Comparison of ENCODE assay signal across 8 cellular contexts in the genomic region with DNA sequence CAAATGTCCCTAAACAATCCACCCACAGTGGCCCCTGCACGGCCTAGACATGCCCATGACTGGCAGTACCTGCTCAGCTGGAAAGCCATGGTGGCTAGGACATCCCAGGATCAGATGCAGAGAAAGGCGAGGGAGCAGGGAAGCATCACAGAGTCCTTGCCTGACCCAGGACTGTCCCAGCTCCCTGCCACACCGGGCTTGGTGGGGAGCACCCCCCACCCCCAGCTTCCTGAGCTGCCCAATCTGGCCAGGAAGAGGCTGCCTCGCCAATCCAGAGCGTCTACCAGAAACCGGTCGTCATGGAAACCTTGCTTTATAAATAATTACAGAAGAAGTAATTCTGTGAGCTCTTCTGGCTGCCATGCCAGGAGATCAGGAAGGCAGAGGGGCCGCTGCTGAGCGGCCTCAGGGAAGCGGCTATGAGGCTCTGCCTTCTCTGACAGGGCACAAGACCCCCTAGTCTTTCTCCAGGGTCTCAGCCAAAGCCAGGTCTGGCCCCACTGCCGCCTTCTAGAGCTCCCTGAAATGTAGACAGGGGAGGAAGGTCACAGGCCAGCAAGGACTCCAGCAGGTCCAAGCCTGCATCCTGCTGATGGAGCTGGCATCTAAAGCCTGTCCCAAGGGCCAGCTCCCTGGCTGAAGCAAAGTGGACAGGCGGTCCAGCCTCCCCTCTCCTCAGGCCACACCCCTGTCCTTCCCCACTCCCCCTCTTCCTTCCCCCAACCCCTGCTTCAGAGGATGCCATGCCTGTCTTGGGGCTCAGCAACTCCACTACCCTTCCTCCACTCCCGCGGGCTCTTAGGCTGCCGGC. TPM values are rescaled to one million over a fixed set of nuclear protein-coding genes. Genes with fewer than 3 reads are reported as not detected.
A peak's percentile ranks its signal among the peaks of the same experiment; 100 is the strongest.
DNase-seq lines count a peak whose midpoint lies in the region; ATAC-seq and TF ChIP-seq lines count a peak whose summit lies in the region.

No MANE protein-coding gene starts in this region.

- H3K27me3 Mint-ChIP-seq in CD8-positive, alpha-beta T cell (ENCODE audit: low read depth) = no peaks in the 10 kb centered on the region
- no peaks in the 10 kb centered on the region for H3K27me3 Mint-ChIP-seq in naive thymus-derived CD4-positive, alpha-beta T cell

- intact Hi-C loops in CD8-positive, alpha-beta T cell (cut with DNase I, micrococcal nuclease) = loop anchor here in 1 of 2 experiments (1.0 to 2.0 kb wide), 2 partner anchors 11 to 34 kb away; partner anchors contain the start of gene ACOT7
- intact Hi-C loops in naive thymus-derived CD4-positive, alpha-beta T cell (cut with micrococcal nuclease) = loop anchor here (1.0 to 2.0 kb wide), 3 partner anchors 11 to 34 kb away; partner anchors contain the start of gene ACOT7 (in 2 of the 2)

- no peak for TF ChIP-seq CTCF in CD8-positive, alpha-beta T cell (IDR thresholded peaks at IDR 0.05)

- peak overlapping the region; percentile 61 for H3K9ac ChIP-seq in GM23248

- no peaks in the 10 kb centered on the region for H3K9me3 ChIP-seq in CD8-positive, alpha-beta T cell (ENCODE audit: low read length)
- no peaks in the 10 kb centered on the region for H3K9me3 ChIP-seq in GM23248 (ENCODE audit: low read depth)
- H3K9me3 ChIP-seq in naive thymus-derived CD4-positive, alpha-beta T cell (ENCODE audit: control insufficient read depth in 2 of 3, low read length in 3 of 3) = no peaks in the 10 kb centered on the region

- in situ Hi-C loops in GM23248 (cut with MboI) = no loop called here

- no peaks in the 10 kb centered on the region for H3K36me3 ChIP-seq in CD8-positive, alpha-beta T cell (ENCODE audit: insufficient read depth, low read length)
- no peaks in the 10 kb centered on the region for H3K36me3 ChIP-seq in GM23248 (ENCODE audit: low read depth)
- no peaks in the 10 kb centered on the region for H3K36me3 ChIP-seq in naive thymus-derived CD4-positive, alpha-beta T cell (ENCODE audit: control insufficient read depth in 2 of 3, insufficient read depth in 3 of 3, low read length in 3 of 3)

- H3K36me3 Mint-ChIP-seq in CD8-positive, alpha-beta T cell = no peaks in the 10 kb centered on the region
- H3K36me3 Mint-ChIP-seq in naive thymus-derived CD4-positive, alpha-beta T cell = peaks cover 0 to 1% (median 0%) of the 10 kb centered on the region in 5 donors

- H3K79me2 ChIP-seq in GM23248 (ENCODE audit: insufficient read depth) = no peaks in the 10 kb centered on the region

- peak overlapping the region; percentile 4 for H3K4me2 ChIP-seq in GM23248 (ENCODE audit: unreplicated experiment)

- no peaks in the 10 kb centered on the region for H4K20me1 ChIP-seq in GM23248 (ENCODE audit: insufficient read depth)

- DNase-seq in CD8-positive, alpha-beta T cell = peak in 4 of 7 experiments; percentile 26 to 60 (median 52)
- DNase-seq in GM23248 (peak; percentile 87), UCSD-AML1 (lab: John Stamatoyannopoulos, UW; ENCODE audit: unreplicated experiment) (peak; percentile 48)
- peak; percentile 44 for DNase-seq in effector CD4-positive, alpha-beta T cell
- DNase-seq in naive thymus-derived CD4-positive, alpha-beta T cell = peak; percentile 44 to 78 (median 67)

- H3K9me3 Mint-ChIP-seq in CD8-positive, alpha-beta T cell = no peaks in the 10 kb centered on the region
- no peaks in the 10 kb centered on the region for H3K9me3 Mint-ChIP-seq in naive thymus-derived CD4-positive, alpha-beta T cell

- H3K9me2 ChIP-seq in GM23248 (ENCODE audit: insufficient read depth) = no peaks in the 10 kb centered on the region

- peaks cover 35% of the 10 kb centered on the region for H3K4me1 Mint-ChIP-seq in CD8-positive, alpha-beta T cell (ENCODE audit: low read depth)
- H3K4me1 Mint-ChIP-seq in naive thymus-derived CD4-positive, alpha-beta T cell = peaks cover 11 to 63% (median 50%) of the 10 kb centered on the region in 7 donors

- peak overlapping the region; percentile 85 for H3K27ac Mint-ChIP-seq in CD8-positive, alpha-beta T cell
- H3K27ac Mint-ChIP-seq in naive thymus-derived CD4-positive, alpha-beta T cell = peak overlapping the region; percentile 82 to 96 (median 89)

- H3F3A ChIP-seq in GM23248 (ENCODE audit: insufficient read depth) = no peaks in the 10 kb centered on the region

- peak overlapping the region; percentile 49 for H3K27ac ChIP-seq in CD8-positive, alpha-beta T cell (ENCODE audit: low read depth, low read length)
- 0 out of 2 replicates have a peak overlapping the region, but pooled peaks have one; percentile 19 for H3K27ac ChIP-seq in GM23248
- peak overlapping the region; percentile 65 for H3K27ac ChIP-seq in naive thymus-derived CD4-positive, alpha-beta T cell (ENCODE audit: low read depth, low read length)

- peaks cover 36% of the 10 kb centered on the region for H3K4me1 ChIP-seq in CD8-positive, alpha-beta T cell (ENCODE audit: insufficient read depth, low read length)
- H3K4me1 ChIP-seq in GM23248 (ENCODE audit: insufficient read depth) = peaks cover 7% of the 10 kb centered on the region
- H3K4me1 ChIP-seq in naive thymus-derived CD4-positive, alpha-beta T cell (ENCODE audit: control insufficient read depth in 2 of 2, insufficient read depth in 2 of 2, low read length in 2 of 2) = peaks cover 25 to 36% of the 10 kb centered on the region in 2 donors

- peak overlapping the region; percentile 69 for H2AFZ ChIP-seq in GM23248

- H3K4me3 Mint-ChIP-seq in CD8-positive, alpha-beta T cell = peak overlapping the region; percentile 69
- H3K4me3 Mint-ChIP-seq in naive thymus-derived CD4-positive, alpha-beta T cell = peak overlapping the region; percentile 52 to 83 (median 73)

- POLR2A ChIA-PET in CD8-positive, alpha-beta T cell (lab: Charles Lee) = interaction anchor here (0.7 to 3.1 kb wide), 4 partner anchors 10 to 40 kb away, joined by 3 to 17 read pairs (median 4); partner anchors contain the start of gene ACOT7
- POLR2A ChIA-PET in naive thymus-derived CD4-positive, alpha-beta T cell (lab: Charles Lee) = interaction anchor here (1.2 to 2.0 kb wide), 2 partner anchors 10 to 35 kb away, joined by 4 to 6 read pairs; partner anchors contain the start of gene ACOT7

- CTCF ChIA-PET in CD8-positive, alpha-beta T cell (lab: Charles Lee) = interaction anchor here (1.5 to 8.0 kb wide), 6 partner anchors 8 to 112 kb away, joined by 4 to 60 read pairs (median 15); partner anchors contain the start of gene ACOT7
- CTCF ChIA-PET in naive thymus-derived CD4-positive, alpha-beta T cell (lab: Charles Lee) = interaction anchor here (0.8 to 1.2 kb wide), 4 partner anchors 29 to 112 kb away, joined by 3 to 7 read pairs (median 4); no protein-coding TSS in a partner anchor

- H3K27me3 ChIP-seq in CD8-positive, alpha-beta T cell (ENCODE audit: insufficient read depth, low read length) = no peaks in the 10 kb centered on the region
- H3K27me3 ChIP-seq in GM23248 (replicated peaks; ENCODE audit: insufficient read depth) = no peaks in the 10 kb centered on the region
- no peaks in the 10 kb centered on the region for H3K27me3 ChIP-seq in naive thymus-derived CD4-positive, alpha-beta T cell (ENCODE audit: control insufficient read depth in 2 of 2, insufficient read depth in 2 of 2, low read length in 2 of 2)

- peak; percentile 68 for ATAC-seq in CD8-positive, alpha-beta T cell
- peak; percentile 81 for ATAC-seq in naive thymus-derived CD4-positive, alpha-beta T cell
- ATAC-seq in HG03520 (IDR thresholded peaks at IDR 0.05; ENCODE audit: unreplicated experiment) (no peak), HG02623 (IDR thresholded peaks at IDR 0.05; ENCODE audit: unreplicated experiment) (no peak), HG03045 (IDR thresholded peaks at IDR 0.05; ENCODE audit: unreplicated experiment) (no peak)

- H3K4me3 ChIP-seq in CD8-positive, alpha-beta T cell (ENCODE audit: low read depth, low read length) = peak overlapping the region; percentile 51
- H3K4me3 ChIP-seq in GM23248 = no peak overlapping the region
- H3K4me3 ChIP-seq in naive thymus-derived CD4-positive, alpha-beta T cell (ENCODE audit: low read length) = peak overlapping the region; percentile 57

- 43 to 50% methylated on average over 13 to 15 of the region's 15 CpGs for WGBS in GM23248 (ENCODE audit: low coverage in 1 of 2, low lambda C conversion rate in 2 of 2, missing lambda C conversion rate in 2 of 2), 2 experiments

RNA-seq across cellular contexts. Expression of gene ACOT7, which starts 34.6 kb away (rescaled TPM):
- total RNA-seq in CD8-positive, alpha-beta T cell = 1 to 10 TPM; 2.8 to 3.1 TPM
- total RNA-seq in GM23248 (2014; rRNA removed; shearing (Covaris generic)) = 20.0 and 25.7 TPM in 2 replicates
- 74.7 and 79.2 TPM in 2 replicates for polyA plus RNA-seq in GM23248 (2016; fragmentation: Nextera tagmentation; extraction: Ambion mirVana)
- total RNA-seq in naive thymus-derived CD4-positive, alpha-beta T cell = 10 to 100 TPM in 1 of 5 experiments, 1 to 10 TPM in 4; 2.5 to 75.6 (median 3.4) TPM
- 1 to 10 TPM; 4.9 to 6.2 TPM for polyA plus RNA-seq in naive thymus-derived CD4-positive, alpha-beta T cell

Comparison
In these comparisons a context has a peak if more than half of its experiments do, and no peak if none do; other contexts are left out.
1. ATAC-seq: peak in CD8-positive, alpha-beta T cell (single experiment) and naive thymus-derived CD4-positive, alpha-beta T cell (single experiment); none in HG03520 (single experiment), HG02623 (single experiment) and HG03045 (single experiment).
2. Peak in every context shown above with its lines, with median percentiles within 50 percentile points of each other: DNase-seq and H3K27ac ChIP-seq.